In the genomic region with DNA sequence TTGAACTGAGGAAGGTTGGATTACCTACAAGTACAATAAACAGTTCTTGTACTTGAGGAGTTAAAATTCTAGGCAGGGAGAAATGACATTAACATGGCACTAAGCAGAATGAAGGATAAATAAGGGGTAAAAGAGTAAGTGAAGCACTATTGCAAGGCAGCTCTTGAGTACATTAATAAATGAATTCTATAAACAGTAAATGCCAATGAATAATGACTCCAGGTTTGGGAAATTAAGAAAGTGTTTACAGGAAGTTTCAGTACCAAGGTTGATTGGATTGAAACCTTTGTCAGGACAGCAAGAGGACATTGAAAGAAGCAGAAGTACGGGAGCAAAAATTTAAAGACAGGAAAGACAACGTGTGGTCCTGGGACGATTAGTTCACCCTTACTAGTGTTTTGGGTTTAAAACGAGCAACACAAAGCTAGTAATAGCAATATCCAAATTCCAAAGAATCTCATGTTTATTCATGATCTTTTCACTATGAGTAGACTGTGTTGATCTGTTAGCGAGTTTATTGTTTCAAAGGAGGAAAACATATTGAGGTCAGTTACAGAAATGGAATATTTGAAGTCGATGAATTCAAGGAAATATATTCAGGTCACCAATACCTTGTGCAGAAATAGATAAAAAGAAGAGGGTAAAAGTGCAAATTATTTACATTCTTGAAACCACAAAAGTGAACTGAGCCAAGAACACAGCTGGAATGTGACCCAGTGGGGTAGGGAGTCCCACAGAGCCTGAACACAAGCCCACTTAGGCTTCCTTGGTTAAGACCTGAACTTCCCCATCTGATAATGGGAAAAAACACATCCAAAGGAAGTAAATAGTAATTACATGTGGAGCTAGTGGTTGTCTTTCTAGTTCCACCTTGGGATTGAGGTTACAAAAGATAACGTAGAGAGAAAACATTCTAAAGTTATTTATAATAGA, we compare ENCODE assay signal across 15 cellular contexts.
A peak's percentile ranks its signal among the peaks of the same experiment; 100 is the strongest.
DNase-seq lines count a peak whose midpoint lies in the region; ATAC-seq and TF ChIP-seq lines count a peak whose summit lies in the region.
"Had no signal": no experiment of that assay in that cellular context is flagged by ENCODE, and none has a peak within 500 bp of the region (broad histone marks: within the 10 kb centered on the region; RNA-seq: fewer than 3 reads in every experiment).

No MANE protein-coding gene starts in this region.

- in situ Hi-C loops in Caki2 (cut with HindIII; ENCODE audit: low pct_unique_long_range_greater_than_20kb, low sequenced_read_pairs): no loop called here

- TF ChIP-seq EP300 in Ishikawa (IDR thresholded peaks at IDR 0.05; ENCODE audit: borderline replicate concordance): peak; percentile 32; the same call in 1 of the 2 replicates

- TF ChIP-seq CTCF in cardiac fibroblast (IDR thresholded peaks at IDR 0.05; ENCODE audit: low read depth, low read length): no peak
- TF ChIP-seq CTCF in GM20000 (IDR thresholded peaks at IDR 0.05; ENCODE audit: extremely low read depth, missing control alignments): no peak

- no peak overlapping the region for H3K4me3 ChIP-seq in cardiac fibroblast (replicated peaks in 1 of 2; ENCODE audit: low read depth in 2 of 2, low read length in 2 of 2)
- H3K4me3 ChIP-seq: thyroid gland had no signal

- DNase-seq in Caki2 (ENCODE audit: low read depth) (peak; percentile 55), cardiac fibroblast (ENCODE audit: low read depth in 2 of 2) (peak; percentile 25 to 60), lung microvascular endothelial cell (ENCODE audit: low read depth in 2 of 2) (peak; percentile 88 to 92), iPS-NIHi11 (ENCODE audit: low spot score) (no peak), NCI-H1417 treated with DMSO at 0.1 percent for 48 hours (lab: John Stamatoyannopoulos, UW) (no peak), GM20000 (ENCODE audit: low spot score) (no peak)
- DNase-seq: activated T-cell treated with anti-CD3 and anti-CD28 coated beads for 4 hours; BE2C; DMS53; PC-3; stimulated activated CD4-positive, alpha-beta T cell treated with anti-CD3 and anti-CD28 coated beads, Interleukin-2, amount 100 ng/mL, for 24 hours; stimulated activated CD8-positive, alpha-beta memory T cell treated with anti-CD3 and anti-CD28 coated beads, Interleukin-4, amount 100 ng/mL, for 48 hours; thyroid gland had no signal

- ATAC-seq in GM18517 (IDR thresholded peaks at IDR 0.05; ENCODE audit: unreplicated experiment): no peak
- ATAC-seq: PC-3 had no signal

- TF ChIP-seq RAD21 in Ishikawa (IDR thresholded peaks at IDR 0.05; ENCODE audit: low read depth): no peak

TF ChIP-seq in Ishikawa, 13 proteins besides CTCF, POLR2A, EP300 and RAD21:
- TF ChIP-seq TEAD4 (IDR thresholded peaks at IDR 0.05): peak; percentile 58
- TF ChIP-seq, protein P1, sequence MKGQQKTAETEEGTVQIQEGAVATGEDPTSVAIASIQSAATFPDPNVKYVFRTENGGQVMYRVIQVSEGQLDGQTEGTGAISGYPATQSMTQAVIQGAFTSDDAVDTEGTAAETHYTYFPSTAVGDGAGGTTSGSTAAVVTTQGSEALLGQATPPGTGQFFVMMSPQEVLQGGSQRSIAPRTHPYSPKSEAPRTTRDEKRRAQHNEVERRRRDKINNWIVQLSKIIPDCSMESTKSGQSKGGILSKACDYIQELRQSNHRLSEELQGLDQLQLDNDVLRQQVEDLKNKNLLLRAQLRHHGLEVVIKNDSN (IDR thresholded peaks at IDR 0.05): no peak
- TF ChIP-seq, protein P2, sequence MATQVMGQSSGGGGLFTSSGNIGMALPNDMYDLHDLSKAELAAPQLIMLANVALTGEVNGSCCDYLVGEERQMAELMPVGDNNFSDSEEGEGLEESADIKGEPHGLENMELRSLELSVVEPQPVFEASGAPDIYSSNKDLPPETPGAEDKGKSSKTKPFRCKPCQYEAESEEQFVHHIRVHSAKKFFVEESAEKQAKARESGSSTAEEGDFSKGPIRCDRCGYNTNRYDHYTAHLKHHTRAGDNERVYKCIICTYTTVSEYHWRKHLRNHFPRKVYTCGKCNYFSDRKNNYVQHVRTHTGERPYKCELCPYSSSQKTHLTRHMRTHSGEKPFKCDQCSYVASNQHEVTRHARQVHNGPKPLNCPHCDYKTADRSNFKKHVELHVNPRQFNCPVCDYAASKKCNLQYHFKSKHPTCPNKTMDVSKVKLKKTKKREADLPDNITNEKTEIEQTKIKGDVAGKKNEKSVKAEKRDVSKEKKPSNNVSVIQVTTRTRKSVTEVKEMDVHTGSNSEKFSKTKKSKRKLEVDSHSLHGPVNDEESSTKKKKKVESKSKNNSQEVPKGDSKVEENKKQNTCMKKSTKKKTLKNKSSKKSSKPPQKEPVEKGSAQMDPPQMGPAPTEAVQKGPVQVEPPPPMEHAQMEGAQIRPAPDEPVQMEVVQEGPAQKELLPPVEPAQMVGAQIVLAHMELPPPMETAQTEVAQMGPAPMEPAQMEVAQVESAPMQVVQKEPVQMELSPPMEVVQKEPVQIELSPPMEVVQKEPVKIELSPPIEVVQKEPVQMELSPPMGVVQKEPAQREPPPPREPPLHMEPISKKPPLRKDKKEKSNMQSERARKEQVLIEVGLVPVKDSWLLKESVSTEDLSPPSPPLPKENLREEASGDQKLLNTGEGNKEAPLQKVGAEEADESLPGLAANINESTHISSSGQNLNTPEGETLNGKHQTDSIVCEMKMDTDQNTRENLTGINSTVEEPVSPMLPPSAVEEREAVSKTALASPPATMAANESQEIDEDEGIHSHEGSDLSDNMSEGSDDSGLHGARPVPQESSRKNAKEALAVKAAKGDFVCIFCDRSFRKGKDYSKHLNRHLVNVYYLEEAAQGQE (IDR thresholded peaks at IDR 0.05; ENCODE audit: low read depth): no peak
- no peak for TF ChIP-seq CREB1 (IDR thresholded peaks at IDR 0.05; ENCODE audit: low read depth)
- TF ChIP-seq TCF12 (IDR thresholded peaks at IDR 0.05; ENCODE audit: low read depth): no peak
- TF ChIP-seq EGR1 (IDR thresholded peaks at IDR 0.05): no peak
- TF ChIP-seq CEBPB (IDR thresholded peaks at IDR 0.05): no peak
- TF ChIP-seq TAF1 (IDR thresholded peaks at IDR 0.05; ENCODE audit: low read depth): no peak
- TF ChIP-seq NFIC (IDR thresholded peaks at IDR 0.05): peak; percentile 58
- TF ChIP-seq YY1 (IDR thresholded peaks at IDR 0.05; ENCODE audit: low read depth): no peak
- TF ChIP-seq FOXM1 (IDR thresholded peaks at IDR 0.05; ENCODE audit: borderline replicate concordance, low read depth): no peak
- TF ChIP-seq ZBTB7A (IDR thresholded peaks at IDR 0.05; ENCODE audit: low read depth): no peak

Comparison
In these comparisons a context has a peak if more than half of its experiments do, and no peak if none do; other contexts are left out.
1. DNase-seq: peak in Caki2 (single experiment), cardiac fibroblast (2 of 2) and lung microvascular endothelial cell (2 of 2); none in iPS-NIHi11 (single experiment), NCI-H1417 treated with DMSO at 0.1 percent for 48 hours (single experiment) and GM20000 (single experiment).